In the genomic region with DNA sequence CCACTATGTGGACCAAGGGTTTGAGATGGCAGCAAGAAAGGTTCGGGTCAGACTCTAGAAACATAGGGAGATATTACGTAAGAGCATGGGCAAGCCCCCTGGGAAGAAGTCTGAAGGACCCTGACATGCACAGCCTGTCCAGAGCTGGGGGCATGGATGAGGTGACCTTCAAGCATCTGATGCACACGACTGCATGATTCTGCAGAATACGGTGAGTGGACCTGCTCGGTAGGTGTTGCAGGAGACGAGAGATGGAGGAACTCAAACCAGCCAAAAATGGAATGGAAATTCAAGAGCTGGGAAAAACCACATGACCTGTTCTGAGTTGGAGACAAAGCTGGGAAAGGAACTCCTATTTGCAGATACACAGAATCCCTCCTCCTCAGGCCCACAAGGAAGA, we compare ENCODE assay signal across 1 cellular context.
TF ChIP-seq lines count a peak whose summit lies in the region.

No MANE protein-coding gene starts in this region.

TF ChIP-seq in IMR-90, 13 proteins besides CTCF, POLR2A, EP300 and RAD21:
- TF ChIP-seq CEBPB (IDR thresholded peaks at IDR 0.05; ENCODE audit: low read depth, low read length) (peak; percentile 34; the same call in 1 of the 2 replicates), FOS (IDR thresholded peaks at IDR 0.05; ENCODE audit: low read depth, low read length) (no peak)
